Comparison of ENCODE assay signal across 15 cellular contexts in genomic region chr4:73730292-73730691, GRCh38. TPM values are rescaled to one million over a fixed set of nuclear protein-coding genes. Genes with fewer than 3 reads are reported as not detected.
DNase-seq lines count a peak whose midpoint lies in the region; ATAC-seq lines count a peak whose summit lies in the region.
"Had no signal": no experiment of that assay in that cellular context is flagged by ENCODE, and none has a peak within 500 bp of the region (broad histone marks: within the 10 kb centered on the region; RNA-seq: fewer than 3 reads in every experiment).

No MANE protein-coding gene starts in this region.

- no peak overlapping the region; a peak in 1 of 20 replicates for H3K4me3 ChIP-seq in BLaER1 treated with 17β-estradiol and CSF1 and Interleukin-3, amounts not matched to agents 10 nM and 100 nM
- H3K4me3 ChIP-seq: gastrocnemius medialis, stomach had no signal

- DNase-seq in H4 (ENCODE audit: low spot score): peak; percentile 25
- peak; percentile 47 for DNase-seq in NCI-H748 treated with DMSO at 0.1 percent for 48 hours (lab: John Stamatoyannopoulos, UW)
- DNase-seq in activated T-cell treated with anti-CD3 and anti-CD28 coated beads, Interleukin-2, amount 50 U/mL, for 72 hours: no peak
- DNase-seq in NCI-H1694 treated with DMSO at 0.1 percent for 48 hours (lab: John Stamatoyannopoulos, UW): no peak
- no peak for DNase-seq in UCSD-AML1 (lab: John Stamatoyannopoulos, UW; ENCODE audit: unreplicated experiment)
- DNase-seq in posterior vena cava (ENCODE audit: low spot score): no peak
- DNase-seq: activated CD8-positive, alpha-beta memory T cell treated with anti-CD3 and anti-CD28 coated beads, Interleukin-2, amount 50 U/mL, for 48 hours; activated naive CD4-positive, alpha-beta T cell treated with anti-CD3 and anti-CD28 coated beads, Interleukin-2, amount 50 U/mL, for 16 hours; effector memory CD4-positive, alpha-beta T cell; T-helper 17 cell had no signal

- no peak overlapping the region for H3K4me3 Mint-ChIP-seq in activated T-cell treated with anti-CD3 and anti-CD28 coated beads, Interleukin-2, amount 50 U/mL, for 72 hours
- H3K4me3 Mint-ChIP-seq: activated CD4-positive, alpha-beta T cell treated with anti-CD3 and anti-CD28 coated beads for 36 hours; T-helper 17 cell had no signal

- H3K4me2 ChIP-seq in BLaER1 treated with 17β-estradiol and CSF1 and Interleukin-3, amounts not matched to agents 10 nM and 100 nM: peak overlapping the region in 7 of 11 experiments; percentile 39 to 83 (median 64); a peak in 14 of 22 replicates

- peak overlapping the region in 10 of 11 experiments; percentile 36 to 97 (median 68); a peak in 16 of 22 replicates for H3K27ac ChIP-seq in BLaER1 treated with 17β-estradiol and CSF1 and Interleukin-3, amounts not matched to agents 10 nM and 100 nM
- H3K27ac ChIP-seq: gastrocnemius medialis had no signal

- peaks cover 3 to 97% (median 42%) of the 10 kb centered on the region in 10 experiments; a peak in 18 of 20 replicates for H3K4me1 ChIP-seq in BLaER1 treated with 17β-estradiol and CSF1 and Interleukin-3, amounts not matched to agents 10 nM and 100 nM

- H3K36me3 ChIP-seq in BLaER1 treated with 17β-estradiol and CSF1 and Interleukin-3, amounts not matched to agents 10 nM and 100 nM: no peaks in the 10 kb centered on the region
- H3K36me3 ChIP-seq: gastrocnemius medialis, stomach had no signal

- H3K27ac Mint-ChIP-seq in activated T-cell treated with anti-CD3 and anti-CD28 coated beads, Interleukin-2, amount 50 U/mL, for 72 hours: no peak overlapping the region
- H3K27ac Mint-ChIP-seq: activated CD4-positive, alpha-beta T cell treated with anti-CD3 and anti-CD28 coated beads for 36 hours; T-helper 17 cell had no signal

- H3K9me3 ChIP-seq in BLaER1 treated with 17β-estradiol and CSF1 and Interleukin-3, amounts not matched to agents 10 nM and 100 nM (replicated peaks in 1 of 11): peaks cover 0 to 14% (median 0%) of the 10 kb centered on the region in 11 experiments; a peak in 4 of 22 replicates
- H3K9me3 ChIP-seq: gastrocnemius medialis, stomach had no signal

- H3K27me3 ChIP-seq in BLaER1 treated with 17β-estradiol and CSF1 and Interleukin-3, amounts not matched to agents 10 nM and 100 nM: no peaks in the 10 kb centered on the region
- H3K27me3 ChIP-seq: gastrocnemius medialis, stomach had no signal

- H3K27me3 Mint-ChIP-seq in activated T-cell treated with anti-CD3 and anti-CD28 coated beads, Interleukin-2, amount 50 U/mL, for 72 hours (ENCODE audit: low read depth): peaks cover 12% of the 10 kb centered on the region

- no peaks in the 10 kb centered on the region for H3K4me1 Mint-ChIP-seq in activated T-cell treated with anti-CD3 and anti-CD28 coated beads, Interleukin-2, amount 50 U/mL, for 72 hours (ENCODE audit: low read depth)
- H3K4me1 Mint-ChIP-seq: activated CD4-positive, alpha-beta T cell treated with anti-CD3 and anti-CD28 coated beads for 36 hours; T-helper 17 cell had no signal

- peaks cover 0 to 1% of the 10 kb centered on the region in 2 donors for H3K36me3 Mint-ChIP-seq in activated T-cell treated with anti-CD3 and anti-CD28 coated beads, Interleukin-2, amount 50 U/mL, for 72 hours (ENCODE audit: insufficient read depth in 2 of 2)

- H3K9ac ChIP-seq in BLaER1 treated with 17β-estradiol and CSF1 and Interleukin-3, amounts not matched to agents 10 nM and 100 nM: peak overlapping the region in 4 of 11 experiments; percentile 16 to 78 (median 64); a peak in 6 of 22 replicates

- intact Hi-C loops in posterior vena cava (cut with DNase I): no loop called here

- ATAC-seq in esophagus mucosa: peak; percentile 41
- ATAC-seq in activated T-cell treated with anti-CD3 and anti-CD28 coated beads, Interleukin-2, amount 50 U/mL, for 72 hours (replicated peaks in 1 of 2): no peak
- ATAC-seq: T-helper 17 cell had no signal

- no peaks in the 10 kb centered on the region for H3K9me3 Mint-ChIP-seq in activated T-cell treated with anti-CD3 and anti-CD28 coated beads, Interleukin-2, amount 50 U/mL, for 72 hours

- no peaks in the 10 kb centered on the region for H4K20me1 ChIP-seq in BLaER1 treated with 17β-estradiol and CSF1 and Interleukin-3, amounts not matched to agents 10 nM and 100 nM

RNA-seq across cellular contexts. Expression of gene CXCL8, which starts 10.1 kb away (rescaled TPM):
- 26.7 and 45.3 TPM in 2 replicates for total RNA-seq in H4 (2014; rRNA removed; shearing (Covaris generic))
- total RNA-seq in esophagus mucosa (3.2 TPM), posterior vena cava (1 to 10 TPM in 1 of 2 donors, under 1 TPM in 1; 0.51 to 3.1 TPM)
- total RNA-seq in activated T-cell treated with anti-CD3 and anti-CD28 coated beads, Interleukin-2, amount 50 U/mL, for 72 hours: 1 to 10 TPM in 1 of 2 donors, under 1 TPM in 1; 0.94 to 2.0 TPM

Comparison
In these comparisons a context has a peak if more than half of its experiments do, and no peak if none do; other contexts are left out.
1. DNase-seq: peak in H4 (single experiment) and NCI-H748 treated with DMSO at 0.1 percent for 48 hours (single experiment); none in activated T-cell treated with anti-CD3 and anti-CD28 coated beads, Interleukin-2, amount 50 U/mL, for 72 hours (0 of 2), NCI-H1694 treated with DMSO at 0.1 percent for 48 hours (single experiment), UCSD-AML1 (single experiment) and posterior vena cava (single experiment).